22 cellular contexts compared by ENCODE assay signal in genomic region chr22:42876041-42876440, GRCh38. TPM values are rescaled to one million over a fixed set of nuclear protein-coding genes. Genes with fewer than 3 reads are reported as not detected.
DNase-seq lines count a peak whose midpoint lies in the region; ATAC-seq, FAIRE-seq and TF ChIP-seq lines count a peak whose summit lies in the region.
"Had no signal": no experiment of that assay in that cellular context is flagged by ENCODE, and none has a peak within 500 bp of the region (broad histone marks: within the 10 kb centered on the region; RNA-seq: fewer than 3 reads in every experiment).

No MANE protein-coding gene starts in this region.

- no peaks in the 10 kb centered on the region for H3K4me1 Mint-ChIP-seq in activated CD4-positive, alpha-beta memory T cell treated with anti-CD3 and anti-CD28 coated beads for 36 hours (ENCODE audit: low read depth)
- H3K4me1 Mint-ChIP-seq in activated CD4-positive, alpha-beta memory T cell treated with anti-CD3 and anti-CD28 coated beads, Interleukin-2, amount 10 ng/mL, durations not matched to agents 7 days and 5 days, result no peaks in the 10 kb centered on the region
- H3K4me1 Mint-ChIP-seq: B cell had no signal

- no peaks in the 10 kb centered on the region for H3K9me3 Mint-ChIP-seq in activated CD4-positive, alpha-beta memory T cell treated with anti-CD3 and anti-CD28 coated beads for 36 hours
- no peaks in the 10 kb centered on the region for H3K9me3 Mint-ChIP-seq in activated CD4-positive, alpha-beta memory T cell treated with anti-CD3 and anti-CD28 coated beads, Interleukin-2, amount 10 ng/mL, durations not matched to agents 7 days and 5 days
- H3K9me3 Mint-ChIP-seq: CD4-positive, alpha-beta T cell; CD8-positive, alpha-beta T cell had no signal

- H3K4me1 ChIP-seq in HepG2 (ENCODE audit: insufficient read depth, low read length) (no peaks in the 10 kb centered on the region), osteoblast (ENCODE audit: insufficient read depth, low read length) (no peaks in the 10 kb centered on the region)
- H3K4me1 ChIP-seq: A549, Caco-2 had no signal

- 98% methylated on average over 13 of the region's 17 CpGs for WGBS in HepG2 (ENCODE audit: low lambda C conversion rate)

- H3K4me2 ChIP-seq in HepG2 (ENCODE audit: low read depth, low read length) (no peak overlapping the region), osteoblast (ENCODE audit: insufficient read depth, low read length) (no peak overlapping the region)
- H3K4me2 ChIP-seq: A549; BLaER1 treated with 17β-estradiol and CSF1 and Interleukin-3, amounts not matched to agents 10 nM and 100 nM had no signal

- H3K79me2 ChIP-seq in HepG2 (ENCODE audit: insufficient read depth, low read length) (no peaks in the 10 kb centered on the region), osteoblast (ENCODE audit: insufficient read depth, low read length) (no peaks in the 10 kb centered on the region)

- H2AFZ ChIP-seq in HepG2 (ENCODE audit: low read length) (no peak overlapping the region), osteoblast (ENCODE audit: low read length) (no peak overlapping the region)

- no peaks in the 10 kb centered on the region for H3K27me3 Mint-ChIP-seq in activated CD4-positive, alpha-beta memory T cell treated with anti-CD3 and anti-CD28 coated beads for 36 hours
- no peaks in the 10 kb centered on the region for H3K27me3 Mint-ChIP-seq in activated CD4-positive, alpha-beta memory T cell treated with anti-CD3 and anti-CD28 coated beads, Interleukin-2, amount 10 ng/mL, durations not matched to agents 7 days and 5 days
- H3K27me3 Mint-ChIP-seq: B cell; CD4-positive, alpha-beta T cell had no signal

- peak overlapping the region; percentile 18 for H3K27ac Mint-ChIP-seq in activated CD4-positive, alpha-beta memory T cell treated with anti-CD3 and anti-CD28 coated beads for 36 hours
- no peak overlapping the region for H3K27ac Mint-ChIP-seq in activated CD4-positive, alpha-beta memory T cell treated with anti-CD3 and anti-CD28 coated beads, Interleukin-2, amount 10 ng/mL, durations not matched to agents 7 days and 5 days
- H3K27ac Mint-ChIP-seq: B cell; CD4-positive, alpha-beta T cell; CD8-positive, alpha-beta T cell had no signal

- ATAC-seq in HepG2, result no peak
- no peak for ATAC-seq in GM21825 (IDR thresholded peaks at IDR 0.05; ENCODE audit: unreplicated experiment)
- ATAC-seq: A549; CD8-positive, alpha-beta T cell had no signal

- H3K36me3 Mint-ChIP-seq in activated CD4-positive, alpha-beta memory T cell treated with anti-CD3 and anti-CD28 coated beads for 36 hours, result peaks cover 9% of the 10 kb centered on the region
- peaks cover 15% of the 10 kb centered on the region for H3K36me3 Mint-ChIP-seq in activated CD4-positive, alpha-beta memory T cell treated with anti-CD3 and anti-CD28 coated beads, Interleukin-2, amount 10 ng/mL, durations not matched to agents 7 days and 5 days (ENCODE audit: low read depth)

- H3K9ac ChIP-seq in HepG2 (ENCODE audit: insufficient read depth, low read depth, low read length), result no peak overlapping the region
- H3K9ac ChIP-seq: BLaER1 treated with 17β-estradiol and CSF1 and Interleukin-3, amounts not matched to agents 10 nM and 100 nM had no signal

- CTCF ChIA-PET in activated CD4-positive, alpha-beta memory T cell treated with anti-CD3 and anti-CD28 coated beads for 36 hours (lab: Charles Lee), result interaction anchor here (0.8 kb wide), 1 partner anchor 8 kb away, joined by 3 read pairs; no protein-coding TSS in a partner anchor
- CTCF ChIA-PET in activated CD4-positive, alpha-beta memory T cell treated with anti-CD3 and anti-CD28 coated beads, Interleukin-2, amount 10 ng/mL, durations not matched to agents 7 days and 5 days (lab: Charles Lee), result no interaction called here
- CTCF ChIA-PET in HepG2 (lab: Yijun Ruan, JAX; ENCODE audit: low intra/inter-chr PET ratio, low total read pairs), result no interaction called here

- no peak for FAIRE-seq in HepG2 (lab: Jason Lieb, UNC)
- FAIRE-seq: A549, D721Med, G401.6, GM12891, GM19239 had no signal

- in situ Hi-C loops in HepG2 (cut with HindIII; ENCODE audit: extremely low pct_ligation_motif_present, low pct_unique_long_range_greater_than_20kb), result no loop called here

- TF ChIP-seq POLR2A in HepG2 (IDR thresholded peaks at IDR 0.05; ENCODE audit: insufficient read depth in 1 of 2, low read depth in 2 of 2, low read length in 2 of 2), result no peak

- H3K27me3 ChIP-seq in HepG2 (ENCODE audit: control insufficient read depth in 1 of 2, insufficient read depth in 2 of 2, low read length in 2 of 2), result no peaks in the 10 kb centered on the region
- H3K27me3 ChIP-seq in osteoblast (ENCODE audit: insufficient read depth, low read length), result no peaks in the 10 kb centered on the region
- H3K27me3 ChIP-seq: BLaER1 treated with 17β-estradiol and CSF1 and Interleukin-3, amounts not matched to agents 10 nM and 100 nM had no signal

- H3K4me3 ChIP-seq in HepG2 (replicated peaks in 1 of 3; ENCODE audit: insufficient read depth in 1 of 3, low read depth in 2 of 3, low read length in 3 of 3) (no peak overlapping the region), osteoblast (ENCODE audit: insufficient read depth, low read length) (no peak overlapping the region)
- H3K4me3 ChIP-seq: A549; BLaER1 treated with 17β-estradiol and CSF1 and Interleukin-3, amounts not matched to agents 10 nM and 100 nM had no signal

- no peak for DNase-seq in activated CD4-positive, alpha-beta memory T cell treated with anti-CD3 and anti-CD28 coated beads for 36 hours
- no peak for DNase-seq in activated CD4-positive, alpha-beta memory T cell treated with anti-CD3 and anti-CD28 coated beads, Interleukin-2, amount 10 ng/mL, durations not matched to agents 7 days and 5 days
- DNase-seq in HepG2 (ENCODE audit: low spot score) (no peak), osteoblast (ENCODE audit: insufficient read length, low spot score, missing footprints) (peak; percentile 52), NCI-H2171 treated with DMSO at 0.1 percent for 48 hours (lab: John Stamatoyannopoulos, UW) (no peak)
- DNase-seq: AML-193; Caco-2; Calu3; CD4-positive, alpha-beta T cell; CD8-positive, alpha-beta T cell; DMS79 treated with DMSO at 0.1 percent for 48 hours; GF-D8 had no signal

- intact Hi-C loops in activated CD4-positive, alpha-beta memory T cell treated with anti-CD3 and anti-CD28 coated beads for 36 hours (cut with micrococcal nuclease), result no loop called here
- intact Hi-C loops in HepG2 (cut with micrococcal nuclease; ENCODE audit: unreplicated experiment), result no loop called here

- no peaks in the 10 kb centered on the region for H4K20me1 ChIP-seq in HepG2 (ENCODE audit: insufficient read depth, low read length)
- H4K20me1 ChIP-seq in osteoblast (ENCODE audit: insufficient read depth, low read length), result peaks cover 5% of the 10 kb centered on the region

- BruUV-seq in HepG2 (replicated peaks; lab: Mats Ljungman, UMichigan), result no TSS peak

- TF ChIP-seq EP300 in HepG2 (IDR thresholded peaks at IDR 0.05; ENCODE audit: low read depth in 2 of 2, low read length in 2 of 2) (no peak), HepG2 (CRISPR knock-in tag; IDR thresholded peaks at IDR 0.05; ENCODE audit: borderline replicate concordance) (no peak)

- H3K27ac ChIP-seq in HepG2 (ENCODE audit: extremely low read length, insufficient read depth, low read length) (no peak overlapping the region), osteoblast (ENCODE audit: low read depth, low read length) (no peak overlapping the region)
- H3K27ac ChIP-seq: 22Rv1, A549, C4-2B had no signal

- no peak for TF ChIP-seq RAD21 in HepG2 (CRISPR knock-in tag; IDR thresholded peaks at IDR 0.05)

- POLR2A ChIA-PET in activated CD4-positive, alpha-beta memory T cell treated with anti-CD3 and anti-CD28 coated beads for 36 hours (lab: Charles Lee), result no interaction called here
- POLR2A ChIA-PET in activated CD4-positive, alpha-beta memory T cell treated with anti-CD3 and anti-CD28 coated beads, Interleukin-2, amount 10 ng/mL, durations not matched to agents 7 days and 5 days (lab: Charles Lee), result no interaction called here
- POLR2A ChIA-PET in HepG2 (lab: Yijun Ruan, JAX), result interaction anchor here (1.2 kb wide), 1 partner anchor 9 kb away, joined by 3 read pairs; no protein-coding TSS in a partner anchor

- H3K9me3 ChIP-seq in HepG2 (ENCODE audit: low read length) (no peaks in the 10 kb centered on the region), osteoblast (ENCODE audit: low read depth, low read length) (no peaks in the 10 kb centered on the region)
- H3K9me3 ChIP-seq: A549; BLaER1 treated with 17β-estradiol and CSF1 and Interleukin-3, amounts not matched to agents 10 nM and 100 nM; Caco-2 had no signal

- peaks cover 47 to 93% of the 10 kb centered on the region in 2 experiments for H3K36me3 ChIP-seq in HepG2 (replicated peaks in 1 of 2; ENCODE audit: control insufficient read depth in 1 of 2, insufficient read depth in 2 of 2, low read length in 2 of 2)
- peaks cover 60% of the 10 kb centered on the region for H3K36me3 ChIP-seq in osteoblast (ENCODE audit: insufficient read depth, low read length)

- TF ChIP-seq CTCF in HepG2 (CRISPR knock-in tag; IDR thresholded peaks at IDR 0.05) (no peak), osteoblast (IDR thresholded peaks at IDR 0.05; ENCODE audit: extremely low read depth, low read depth, low read length) (no peak)

- no peak overlapping the region for H3K4me3 Mint-ChIP-seq in activated CD4-positive, alpha-beta memory T cell treated with anti-CD3 and anti-CD28 coated beads for 36 hours
- H3K4me3 Mint-ChIP-seq in activated CD4-positive, alpha-beta memory T cell treated with anti-CD3 and anti-CD28 coated beads, Interleukin-2, amount 10 ng/mL, durations not matched to agents 7 days and 5 days, result no peak overlapping the region
- H3K4me3 Mint-ChIP-seq: B cell; CD4-positive, alpha-beta T cell; CD8-positive, alpha-beta T cell had no signal

RNA-seq across cellular contexts. Expression of gene ARFGAP3, which starts 19.0 kb away (rescaled TPM):
- total RNA-seq in activated CD4-positive, alpha-beta memory T cell treated with anti-CD3 and anti-CD28 coated beads for 36 hours, result 10 to 100 TPM; 40.6 to 45.5 TPM
- 10 to 100 TPM; 41.1 to 42.1 TPM for total RNA-seq in activated CD4-positive, alpha-beta memory T cell treated with anti-CD3 and anti-CD28 coated beads, Interleukin-2, amount 10 ng/mL, durations not matched to agents 7 days and 5 days
- total RNA-seq in HepG2 (2016; rRNA removed; fragmentation: Illumina TruSeq; extraction: Trizol) (41.7 and 66.7 TPM in 2 replicates), osteoblast (90.5 and 91.6 TPM in 2 replicates)
- total RNA-seq in HepG2 (2016; cell fraction: cytosol; rRNA removed; fragmentation: Illumina TruSeq; extraction: Trizol; ENCODE audit: low read depth), result 9.5 and 13.8 TPM in 2 replicates
- 41.6 and 68.2 TPM in 2 replicates for total RNA-seq in HepG2 (2016; cell fraction: insoluble cytoplasmic fraction; rRNA removed; fragmentation: Illumina TruSeq; extraction: Trizol)
- 19.0 and 21.9 TPM in 2 replicates for total RNA-seq in HepG2 (2016; cell fraction: membrane; rRNA removed; fragmentation: Illumina TruSeq; extraction: Trizol)
- 26.8 and 27.4 TPM in 2 replicates for total RNA-seq in HepG2 (2016; cell fraction: nucleus; rRNA removed; fragmentation: Illumina TruSeq; extraction: Trizol)
- 51.0 and 61.6 TPM in 2 replicates for polyA plus RNA-seq in HepG2 (2011; rRNA removed)
- 42.3 and 50.3 TPM in 2 replicates for polyA plus RNA-seq in HepG2 (2011; cell fraction: cytosol; rRNA removed)
- 41.8 and 43.9 TPM in 2 replicates for polyA plus RNA-seq in HepG2 (2011; cell fraction: nucleus; rRNA removed)
- 40.6 and 42.9 TPM in 2 replicates for polyA plus RNA-seq in HepG2 (2012)
- 3.0 and 3.1 TPM in 2 replicates for polyA plus RNA-seq in HepG2 (2016; cell fraction: cytosol; fragmentation: Illumina TruSeq; extraction: Trizol; ENCODE audit: low read depth)
- 50.7 and 53.6 TPM in 2 replicates for polyA plus RNA-seq in HepG2 (2016; cell fraction: insoluble cytoplasmic fraction; fragmentation: Illumina TruSeq; extraction: Trizol; ENCODE audit: low read depth)
- 7.0 and 7.1 TPM in 2 replicates for polyA plus RNA-seq in HepG2 (2016; cell fraction: membrane; fragmentation: Illumina TruSeq; extraction: Trizol; ENCODE audit: low read depth)
- 40.6 and 48.9 TPM in 2 replicates for polyA plus RNA-seq in HepG2 (2016; cell fraction: nucleus; fragmentation: Illumina TruSeq; extraction: Trizol; ENCODE audit: insufficient read depth, low read depth)
- polyA minus RNA-seq in HepG2 (2011; rRNA and poly(A)+ RNA removed; ENCODE audit: low replicate concordance), result 16.2 and 65.9 TPM in 2 replicates
- polyA minus RNA-seq in HepG2 (2011; cell fraction: cytosol; rRNA and poly(A)+ RNA removed), result 38.9 and 45.0 TPM in 2 replicates
- polyA minus RNA-seq in HepG2 (2011; cell fraction: nucleus; rRNA and poly(A)+ RNA removed), result 43.4 and 53.0 TPM in 2 replicates
